ENCODE assay signal across 1 cellular context in genomic region chr16:76639685-76640289, GRCh38.
TF ChIP-seq lines count a peak whose summit lies in the region.

No MANE protein-coding gene starts in this region.

TF ChIP-seq in SK-N-SH, 30 proteins besides CTCF, POLR2A, EP300 and RAD21 (continued from another document):
- TF ChIP-seq ZBTB33 (IDR thresholded peaks at IDR 0.05; ENCODE audit: borderline replicate concordance, low read depth) = no peak
TF ChIP-seq in SK-N-SH: peak in this region for 0.
